In the genomic region with DNA sequence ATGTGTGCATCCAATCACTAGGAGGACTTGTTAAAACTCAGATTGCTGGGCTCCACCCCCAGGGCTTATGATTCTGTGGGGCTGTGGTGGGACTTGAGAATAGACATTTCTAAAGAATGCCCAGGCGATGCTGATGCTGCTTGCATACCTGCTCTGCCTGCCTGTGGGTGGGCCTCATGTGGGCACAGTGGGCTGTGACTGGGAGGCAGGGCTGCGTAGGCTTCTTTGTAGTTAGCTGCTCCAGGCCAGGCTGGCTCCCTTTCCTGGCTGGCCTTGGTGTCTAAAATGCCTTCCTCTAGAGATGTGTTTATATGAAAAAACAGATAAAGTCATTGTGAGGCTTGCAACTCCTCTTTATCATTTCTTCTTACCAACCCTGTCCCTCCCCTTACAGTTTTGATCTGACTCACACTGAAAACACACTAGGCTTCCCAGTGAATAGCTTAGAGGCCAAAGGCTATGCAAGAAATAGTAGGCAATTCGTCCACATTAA, we compare ENCODE assay signal across 17 cellular contexts.
A peak's percentile ranks its signal among the peaks of the same experiment; 100 is the strongest.
DNase-seq lines count a peak whose midpoint lies in the region; ATAC-seq and TF ChIP-seq lines count a peak whose summit lies in the region.
"Had no signal": no experiment of that assay in that cellular context is flagged by ENCODE, and none has a peak within 500 bp of the region (broad histone marks: within the 10 kb centered on the region; RNA-seq: fewer than 3 reads in every experiment).

No MANE protein-coding gene starts in this region.

- H3K4me3 Mint-ChIP-seq in brain (no peak overlapping the region), Calu3 (ENCODE audit: low read depth, unreplicated experiment) (no peak overlapping the region)
- H3K4me3 Mint-ChIP-seq: activated CD4-positive, alpha-beta T cell treated with anti-CD3 and anti-CD28 coated beads for 36 hours; activated T-cell treated with anti-CD3 and anti-CD28 coated beads, Interleukin-2, amount 50 U/mL, for 24 hours; CD8-positive, alpha-beta memory T cell; natural killer cell treated with Interleukin-12 subunit alpha and Interleukin-12 subunit beta and Interleukin-15 and Interleukin-18, amount 100 ng/mL, for 72 hours had no signal

- no TSS peak for BruUV-seq in Calu3 (replicated peaks; lab: Mats Ljungman, UMichigan)

- H3K9me3 Mint-ChIP-seq in brain, result no peaks in the 10 kb centered on the region
- no peaks in the 10 kb centered on the region for H3K9me3 Mint-ChIP-seq in Calu3 (ENCODE audit: low read depth, unreplicated experiment)
- H3K9me3 Mint-ChIP-seq: activated T-cell treated with anti-CD3 and anti-CD28 coated beads, Interleukin-2, amount 50 U/mL, for 24 hours; CD8-positive, alpha-beta memory T cell; natural killer cell treated with Interleukin-12 subunit alpha and Interleukin-12 subunit beta and Interleukin-15 and Interleukin-18, amount 100 ng/mL, for 72 hours had no signal

- H3K4me1 Mint-ChIP-seq in brain, result peaks cover 41% of the 10 kb centered on the region
- H3K4me1 Mint-ChIP-seq in Calu3 (ENCODE audit: low read depth, unreplicated experiment), result no peaks in the 10 kb centered on the region
- H3K4me1 Mint-ChIP-seq: activated CD4-positive, alpha-beta T cell treated with anti-CD3 and anti-CD28 coated beads for 36 hours; CD8-positive, alpha-beta memory T cell had no signal

- H3K27me3 Mint-ChIP-seq in brain (peaks cover 5% of the 10 kb centered on the region), Calu3 (ENCODE audit: unreplicated experiment) (no peaks in the 10 kb centered on the region)
- H3K27me3 Mint-ChIP-seq: activated CD4-positive, alpha-beta T cell treated with anti-CD3 and anti-CD28 coated beads for 36 hours; activated T-cell treated with anti-CD3 and anti-CD28 coated beads, Interleukin-2, amount 50 U/mL, for 24 hours; CD8-positive, alpha-beta memory T cell; natural killer cell treated with Interleukin-12 subunit alpha and Interleukin-12 subunit beta and Interleukin-15 and Interleukin-18, amount 100 ng/mL, for 72 hours had no signal

- CTCF ChIA-PET in Calu3 (lab: Charles Lee), result no interaction called here

- H3K36me3 ChIP-seq in right atrium auricular region, result no peaks in the 10 kb centered on the region
- H3K36me3 ChIP-seq in left lung, result no peaks in the 10 kb centered on the region

- ATAC-seq in Right ventricle myocardium inferior (peak; percentile 37), left lung (peak; percentile 40), GM19324 (IDR thresholded peaks at IDR 0.05; ENCODE audit: low FRiP score, unreplicated experiment) (no peak)
- ATAC-seq: activated CD4-positive, alpha-beta T cell treated with anti-CD3 and anti-CD28 coated beads for 36 hours; natural killer cell treated with Interleukin-12 subunit alpha and Interleukin-12 subunit beta and Interleukin-15 and Interleukin-18, amount 100 ng/mL, for 72 hours had no signal

- no peak for DNase-seq in Right ventricle myocardium inferior (ENCODE audit: missing footprints)
- no peak for DNase-seq in right atrium auricular region (ENCODE audit: low spot score)
- DNase-seq in left lung, result no peak
- no peak for DNase-seq in putamen (ENCODE audit: low spot score)
- no peak for DNase-seq in Calu3
- DNase-seq in NCI-H748 (lab: John Stamatoyannopoulos, UW; ENCODE audit: unreplicated experiment), result no peak
- DNase-seq: activated CD4-positive, alpha-beta T cell treated with anti-CD3 and anti-CD28 coated beads for 36 hours; activated T-cell treated with anti-CD3 and anti-CD28 coated beads, Interleukin-2, amount 50 U/mL, for 24 hours; amniotic stem cell; CD8-positive, alpha-beta memory T cell; effector CD8-positive, alpha-beta T cell; NCI-H2107; T-helper 1 cell had no signal

- no peaks in the 10 kb centered on the region for H3K9me3 ChIP-seq in right atrium auricular region
- no peaks in the 10 kb centered on the region for H3K9me3 ChIP-seq in left lung
- H3K9me3 ChIP-seq: A549 had no signal

- H3K27ac ChIP-seq in right atrium auricular region (no peak overlapping the region), left lung (no peak overlapping the region)
- H3K27ac ChIP-seq: A549 had no signal

- no peaks in the 10 kb centered on the region for H3K27me3 ChIP-seq in right atrium auricular region
- H3K27me3 ChIP-seq in left lung, result no peaks in the 10 kb centered on the region

- TF ChIP-seq CTCF in right atrium auricular region (IDR thresholded peaks at IDR 0.05), result no peak
- no peak for TF ChIP-seq CTCF in brain (conservative IDR thresholded peaks at IDR 0.05)
- no peak for TF ChIP-seq CTCF in left lung (IDR thresholded peaks at IDR 0.05)
- no peak for TF ChIP-seq CTCF in Calu3 (IDR thresholded peaks at IDR 0.05; ENCODE audit: unreplicated experiment)

- no peak overlapping the region for H3K4me3 ChIP-seq in right atrium auricular region
- no peak overlapping the region for H3K4me3 ChIP-seq in left lung
- H3K4me3 ChIP-seq: A549 had no signal

- intact Hi-C loops in Right ventricle myocardium inferior (cut with DNase I), result no loop called here
- intact Hi-C loops in left lung (cut with DNase I), result no loop called here
- intact Hi-C loops in Calu3 (cut with micrococcal nuclease; ENCODE audit: unreplicated experiment), result loop anchor here (5.0 kb wide), 2 partner anchors 140 to 1040 kb away; no protein-coding TSS in a partner anchor

- H3K36me3 Mint-ChIP-seq in brain (no peaks in the 10 kb centered on the region), Calu3 (ENCODE audit: insufficient read depth, unreplicated experiment) (no peaks in the 10 kb centered on the region)
- H3K36me3 Mint-ChIP-seq: CD8-positive, alpha-beta memory T cell; natural killer cell treated with Interleukin-12 subunit alpha and Interleukin-12 subunit beta and Interleukin-15 and Interleukin-18, amount 100 ng/mL, for 72 hours had no signal

- H3K4me1 ChIP-seq in right atrium auricular region (no peaks in the 10 kb centered on the region), left lung (no peaks in the 10 kb centered on the region)
- H3K4me1 ChIP-seq: A549 had no signal

- H3K27ac Mint-ChIP-seq in brain (peak overlapping the region in 4 of 5 experiments; percentile 23 to 89 (median 56)), Calu3 (ENCODE audit: unreplicated experiment) (no peak overlapping the region)
- H3K27ac Mint-ChIP-seq: activated CD4-positive, alpha-beta T cell treated with anti-CD3 and anti-CD28 coated beads for 36 hours; activated T-cell treated with anti-CD3 and anti-CD28 coated beads, Interleukin-2, amount 50 U/mL, for 24 hours; CD8-positive, alpha-beta memory T cell; natural killer cell treated with Interleukin-12 subunit alpha and Interleukin-12 subunit beta and Interleukin-15 and Interleukin-18, amount 100 ng/mL, for 72 hours had no signal
